In the genomic region with DNA sequence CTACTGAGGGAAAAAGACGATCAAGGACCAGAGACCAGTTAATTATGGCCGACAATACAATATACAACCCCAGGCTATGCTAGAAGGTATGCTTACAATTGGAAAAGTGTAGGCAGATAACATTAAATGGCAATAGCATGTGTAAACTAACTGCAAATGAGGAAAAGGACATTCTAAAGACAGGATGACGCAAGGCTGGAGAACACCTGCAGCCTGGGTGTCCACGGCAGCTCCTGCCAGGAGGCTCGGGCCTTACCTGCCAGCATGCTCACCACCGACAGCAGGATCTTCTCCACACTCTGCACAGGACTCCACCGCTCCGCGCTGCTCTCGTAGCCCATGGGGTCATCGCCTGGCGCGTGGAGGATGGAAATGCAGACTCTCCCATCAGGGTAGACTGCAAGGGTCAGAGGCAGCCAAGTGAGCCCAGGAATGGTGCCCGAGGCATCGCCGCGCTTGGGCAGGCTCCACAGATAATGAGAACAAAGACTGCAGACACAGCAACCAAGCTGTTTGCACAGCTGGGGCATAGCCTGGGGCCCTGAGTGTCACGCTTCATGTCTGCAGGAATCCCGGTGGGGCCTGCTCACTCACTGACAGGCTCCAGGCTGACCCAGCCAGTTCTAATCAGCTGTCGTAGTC, we compare ENCODE assay signal across 13 cellular contexts. TPM values are rescaled to one million over a fixed set of nuclear protein-coding genes. Genes with fewer than 3 reads are reported as not detected.
DNase-seq lines count a peak whose midpoint lies in the region; TF ChIP-seq lines count a peak whose summit lies in the region.
"Had no signal": no experiment of that assay in that cellular context is flagged by ENCODE, and none has a peak within 500 bp of the region (broad histone marks: within the 10 kb centered on the region; RNA-seq: fewer than 3 reads in every experiment).

No MANE protein-coding gene starts in this region.

- H2AFZ ChIP-seq in SK-N-SH (ENCODE audit: low read depth) = no peak overlapping the region
- H2AFZ ChIP-seq: GM23248 had no signal

- no peak for TF ChIP-seq EP300 in SK-N-SH (IDR thresholded peaks at IDR 0.05; ENCODE audit: borderline replicate concordance in 1 of 2, low read depth in 1 of 2, low read length in 1 of 2)

- H3K4me1 Mint-ChIP-seq in activated T-cell treated with anti-CD3 and anti-CD28 coated beads, Interleukin-2, amount 50 U/mL, for 24 hours (ENCODE audit: low read depth) = no peaks in the 10 kb centered on the region

- H3K4me3 ChIP-seq in BLaER1 treated with 17β-estradiol and CSF1 and Interleukin-3, amounts not matched to agents 10 nM and 100 nM = no peak overlapping the region
- H3K4me3 ChIP-seq in SK-N-SH (ENCODE audit: low read depth in 2 of 2, low read length in 1 of 2) (no peak overlapping the region), mesodermal cell (ENCODE audit: extremely low read depth, insufficient read depth, low read length, poor library complexity, severe bottlenecking) (no peak overlapping the region), HAP-1 (no peak overlapping the region)
- H3K4me3 ChIP-seq: GM23248 had no signal

- H3K79me2 ChIP-seq in SK-N-SH (ENCODE audit: insufficient read depth) = peaks cover 16% of the 10 kb centered on the region; the same call in 1 of the 2 replicates

- no peaks in the 10 kb centered on the region for H3F3A ChIP-seq in SK-N-SH (replicated peaks; ENCODE audit: insufficient read depth)

- no peaks in the 10 kb centered on the region for H3K27me3 ChIP-seq in BLaER1 treated with 17β-estradiol and CSF1 and Interleukin-3, amounts not matched to agents 10 nM and 100 nM
- H3K27me3 ChIP-seq in SK-N-SH (ENCODE audit: insufficient read depth) = no peaks in the 10 kb centered on the region
- no peaks in the 10 kb centered on the region for H3K27me3 ChIP-seq in HAP-1 (ENCODE audit: low read depth)

- H3K4me1 ChIP-seq in BLaER1 treated with 17β-estradiol and CSF1 and Interleukin-3, amounts not matched to agents 10 nM and 100 nM = peaks cover 4 to 60% (median 52%) of the 10 kb centered on the region in 10 experiments
- peaks cover 0 to 4% of the 10 kb centered on the region in 2 experiments; a peak in 1 of 4 replicates for H3K4me1 ChIP-seq in SK-N-SH (ENCODE audit: control insufficient read depth in 1 of 2, insufficient read depth in 2 of 2, low read depth in 1 of 2, low read length in 1 of 2)
- H3K4me1 ChIP-seq in mesodermal cell (ENCODE audit: control insufficient read depth, insufficient read depth, low read length, poor library complexity, severe bottlenecking) = no peaks in the 10 kb centered on the region
- no peaks in the 10 kb centered on the region for H3K4me1 ChIP-seq in HAP-1

- POLR2A ChIA-PET in SK-N-SH (lab: Yijun Ruan, JAX) = no interaction called here

- in situ Hi-C loops in HAP-1 (cut with MboI; ENCODE audit: low sequenced_read_pairs) = no loop called here

- CTCF ChIA-PET in SK-N-SH (lab: Yijun Ruan, JAX) = interaction anchor here (0.9 to 2.5 kb wide), 3 partner anchors 20 to 27 kb away, joined by 3 to 9 read pairs (median 6); no protein-coding TSS in a partner anchor

- DNase-seq in NCI-H146 treated with DMSO at 0.1 percent for 48 hours (lab: John Stamatoyannopoulos, UW; ENCODE audit: unreplicated experiment) (peak; percentile 93), SK-N-SH (peak; percentile 49), A172 (ENCODE audit: low spot score) (no peak), RPMI8226 (no peak), HAP-1 (ENCODE audit: low spot score in 2 of 2) (no peak)
- no peak for DNase-seq in activated T-cell treated with anti-CD3 and anti-CD28 coated beads, Interleukin-2, amount 50 U/mL, for 24 hours
- DNase-seq: activated CD8-positive, alpha-beta T cell treated with anti-CD3 and anti-CD28 coated beads for 36 hours; cortex of kidney; GM23248; KBM-7 had no signal

- peak overlapping the region in 7 of 11 experiments; percentile 26 to 84 (median 49); a peak in 13 of 22 replicates for H3K4me2 ChIP-seq in BLaER1 treated with 17β-estradiol and CSF1 and Interleukin-3, amounts not matched to agents 10 nM and 100 nM
- H3K4me2 ChIP-seq in SK-N-SH = no peak overlapping the region

- no peaks in the 10 kb centered on the region for H3K9me3 Mint-ChIP-seq in activated T-cell treated with anti-CD3 and anti-CD28 coated beads, Interleukin-2, amount 50 U/mL, for 24 hours
- H3K9me3 Mint-ChIP-seq: activated CD8-positive, alpha-beta T cell treated with anti-CD3 and anti-CD28 coated beads for 36 hours; activated naive CD4-positive, alpha-beta T cell treated with anti-CD3 and anti-CD28 coated beads, Interleukin-2, amount 50 U/mL, for 24 hours had no signal

- 86% methylated on average over 15 of the region's 20 CpGs for WGBS in SK-N-SH (ENCODE audit: low lambda C conversion rate)
- WGBS in mesodermal cell (ENCODE audit: insufficient coverage in 2 of 2), 2 experiments = 87 to 95% methylated on average over 14 to 17 of the region's 20 CpGs

- no peak overlapping the region for H3K27ac ChIP-seq in BLaER1 treated with 17β-estradiol and CSF1 and Interleukin-3, amounts not matched to agents 10 nM and 100 nM
- H3K27ac ChIP-seq in SK-N-SH (ENCODE audit: low read depth in 2 of 2, low read length in 1 of 2) (no peak overlapping the region; a peak in 1 of 4 replicates), mesodermal cell (ENCODE audit: low read depth, low read length, severe bottlenecking) (peak overlapping the region; percentile 16)
- H3K27ac ChIP-seq: GM23248 had no signal

- no peaks in the 10 kb centered on the region for H3K27me3 Mint-ChIP-seq in activated T-cell treated with anti-CD3 and anti-CD28 coated beads, Interleukin-2, amount 50 U/mL, for 24 hours
- H3K27me3 Mint-ChIP-seq: activated CD8-positive, alpha-beta T cell treated with anti-CD3 and anti-CD28 coated beads for 36 hours; activated naive CD4-positive, alpha-beta T cell treated with anti-CD3 and anti-CD28 coated beads, Interleukin-2, amount 50 U/mL, for 24 hours had no signal

- H3K9ac ChIP-seq in BLaER1 treated with 17β-estradiol and CSF1 and Interleukin-3, amounts not matched to agents 10 nM and 100 nM = peak overlapping the region in 3 of 11 experiments; percentile 5 to 26 (median 22); a peak in 3 of 22 replicates
- H3K9ac ChIP-seq in SK-N-SH = no peak overlapping the region
- H3K9ac ChIP-seq: GM23248 had no signal

- H3K27ac Mint-ChIP-seq in activated T-cell treated with anti-CD3 and anti-CD28 coated beads, Interleukin-2, amount 50 U/mL, for 24 hours = no peak overlapping the region
- H3K27ac Mint-ChIP-seq: activated CD8-positive, alpha-beta T cell treated with anti-CD3 and anti-CD28 coated beads for 36 hours; activated naive CD4-positive, alpha-beta T cell treated with anti-CD3 and anti-CD28 coated beads, Interleukin-2, amount 50 U/mL, for 24 hours had no signal

- H3K36me3 Mint-ChIP-seq in activated T-cell treated with anti-CD3 and anti-CD28 coated beads, Interleukin-2, amount 50 U/mL, for 24 hours (ENCODE audit: low read depth) = peaks cover 91% of the 10 kb centered on the region

- H3K9me3 ChIP-seq in BLaER1 treated with 17β-estradiol and CSF1 and Interleukin-3, amounts not matched to agents 10 nM and 100 nM (replicated peaks in 1 of 11) = no peaks in the 10 kb centered on the region
- H3K9me3 ChIP-seq in SK-N-SH (no peaks in the 10 kb centered on the region), mesodermal cell (ENCODE audit: control insufficient read depth, low read length) (no peaks in the 10 kb centered on the region), HAP-1 (no peaks in the 10 kb centered on the region)

- H3K36me3 ChIP-seq in BLaER1 treated with 17β-estradiol and CSF1 and Interleukin-3, amounts not matched to agents 10 nM and 100 nM = peaks cover 81 to 94% (median 87%) of the 10 kb centered on the region in 11 experiments
- H3K36me3 ChIP-seq in SK-N-SH (replicated peaks in 1 of 2; ENCODE audit: control insufficient read depth in 1 of 2, insufficient read depth in 2 of 2, low read length in 1 of 2) (peaks cover 34 to 84% of the 10 kb centered on the region in 2 experiments), mesodermal cell (ENCODE audit: control insufficient read depth, insufficient read depth, low read length) (peaks cover 74% of the 10 kb centered on the region), HAP-1 (replicated peaks) (peaks cover 69% of the 10 kb centered on the region)

- no peak for TF ChIP-seq CTCF in SK-N-SH (IDR thresholded peaks at IDR 0.05)

- TF ChIP-seq RAD21 in SK-N-SH (IDR thresholded peaks at IDR 0.05; ENCODE audit: low read length) = no peak

- H3K4me3 Mint-ChIP-seq in activated T-cell treated with anti-CD3 and anti-CD28 coated beads, Interleukin-2, amount 50 U/mL, for 24 hours = no peak overlapping the region
- H3K4me3 Mint-ChIP-seq: activated CD8-positive, alpha-beta T cell treated with anti-CD3 and anti-CD28 coated beads for 36 hours; activated naive CD4-positive, alpha-beta T cell treated with anti-CD3 and anti-CD28 coated beads, Interleukin-2, amount 50 U/mL, for 24 hours had no signal

- H4K20me1 ChIP-seq in BLaER1 treated with 17β-estradiol and CSF1 and Interleukin-3, amounts not matched to agents 10 nM and 100 nM = peaks cover 12 to 98% (median 82%) of the 10 kb centered on the region in 11 experiments; a peak in 21 of 22 replicates
- H4K20me1 ChIP-seq in SK-N-SH (ENCODE audit: insufficient read depth) = no peaks in the 10 kb centered on the region

- no peaks in the 10 kb centered on the region for H3K9me2 ChIP-seq in SK-N-SH

TF ChIP-seq in SK-N-SH, 30 proteins besides CTCF, POLR2A, EP300 and RAD21 (continues in another document):
- no peak for TF ChIP-seq SMC3 (IDR thresholded peaks at IDR 0.05; ENCODE audit: low read depth, low read length)
- TF ChIP-seq, protein P1, sequence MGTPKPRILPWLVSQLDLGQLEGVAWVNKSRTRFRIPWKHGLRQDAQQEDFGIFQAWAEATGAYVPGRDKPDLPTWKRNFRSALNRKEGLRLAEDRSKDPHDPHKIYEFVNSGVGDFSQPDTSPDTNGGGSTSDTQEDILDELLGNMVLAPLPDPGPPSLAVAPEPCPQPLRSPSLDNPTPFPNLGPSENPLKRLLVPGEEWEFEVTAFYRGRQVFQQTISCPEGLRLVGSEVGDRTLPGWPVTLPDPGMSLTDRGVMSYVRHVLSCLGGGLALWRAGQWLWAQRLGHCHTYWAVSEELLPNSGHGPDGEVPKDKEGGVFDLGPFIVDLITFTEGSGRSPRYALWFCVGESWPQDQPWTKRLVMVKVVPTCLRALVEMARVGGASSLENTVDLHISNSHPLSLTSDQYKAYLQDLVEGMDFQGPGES (IDR thresholded peaks at IDR 0.05; ENCODE audit: low read depth, low read length) = no peak
- no peak for TF ChIP-seq TAF1 (IDR thresholded peaks at IDR 0.05; ENCODE audit: borderline replicate concordance, low read depth, low read length)

RNA-seq across cellular contexts. Expression of gene UBE2G2, which starts 28.2 kb away (rescaled TPM):
- polyA plus RNA-seq in SK-N-SH (2012; rRNA removed) = 129 and 149 TPM in 2 replicates
- 55.4 and 71.0 TPM in 2 replicates for polyA plus RNA-seq in SK-N-SH (2012; cell fraction: cytosol; rRNA removed)
- 527 and 606 TPM in 2 replicates for polyA plus RNA-seq in SK-N-SH (2012; cell fraction: nucleus; rRNA removed)
- 46.6 TPM for polyA plus RNA-seq in mesodermal cell (2013, experiment 1 of 2)
- polyA plus RNA-seq in mesodermal cell (2013, experiment 2 of 2) = 39.9 TPM
- total RNA-seq in A172 (2014; rRNA removed; shearing (Covaris generic)) = 53.1 and 68.3 TPM in 2 replicates

RNA-seq across cellular contexts. Expression of gene SUMO3, which starts 44.5 kb away (rescaled TPM):
- polyA plus RNA-seq in SK-N-SH (2012; rRNA removed) = 89.0 and 125 TPM in 2 replicates
- 116 and 122 TPM in 2 replicates for polyA plus RNA-seq in SK-N-SH (2012; cell fraction: cytosol; rRNA removed)
- 31.5 and 38.2 TPM in 2 replicates for polyA plus RNA-seq in SK-N-SH (2012; cell fraction: nucleus; rRNA removed)
- polyA plus RNA-seq in mesodermal cell (2013, experiment 1 of 2) = 108 TPM
- polyA plus RNA-seq in mesodermal cell (2013, experiment 2 of 2) = 108 TPM
- 118 and 140 TPM in 2 replicates for total RNA-seq in A172 (2014; rRNA removed; shearing (Covaris generic))

Comparison
In these comparisons a context has a peak if more than half of its experiments do, and no peak if none do; other contexts are left out.
1. DNase-seq: peak in NCI-H146 treated with DMSO at 0.1 percent for 48 hours (single experiment) and SK-N-SH (single experiment); none in A172 (single experiment), activated T-cell treated with anti-CD3 and anti-CD28 coated beads, Interleukin-2, amount 50 U/mL, for 24 hours (single experiment), RPMI8226 (single experiment) and HAP-1 (0 of 2).